Comparison of ENCODE assay signal across 24 cellular contexts in genomic region chr1:203186091-203186445, GRCh38. TPM values are rescaled to one million over a fixed set of nuclear protein-coding genes. Genes with fewer than 3 reads are reported as not detected.
DNase-seq lines count a peak whose midpoint lies in the region; ATAC-seq and TF ChIP-seq lines count a peak whose summit lies in the region.
"Had no signal": no experiment of that assay in that cellular context is flagged by ENCODE, and none has a peak within 500 bp of the region (broad histone marks: within the 10 kb centered on the region; RNA-seq: fewer than 3 reads in every experiment).

No MANE protein-coding gene starts in this region.

- no TSS peak for BruUV-seq in PC-3 (replicated peaks; lab: Mats Ljungman, UMichigan)

- POLR2A ChIA-PET in activated CD8-positive, alpha-beta T cell treated with anti-CD3 and anti-CD28 coated beads, Interleukin-2, amount 10 ng/mL, durations not matched to agents 7 days and 5 days (lab: Charles Lee), result no interaction called here
- POLR2A ChIA-PET in PC-3 (lab: Charles Lee; ENCODE audit: unreplicated experiment), result no interaction called here

- H3K27ac ChIP-seq in cingulate gyrus (ENCODE audit: low read depth, low read length), result peak overlapping the region; percentile 87
- H3K27ac ChIP-seq in lower lobe of right lung, result peak overlapping the region; percentile 31
- H3K27ac ChIP-seq in substantia nigra (ENCODE audit: low read depth, low read length, poor library complexity, severe bottlenecking), result peak overlapping the region; percentile 36
- H3K27ac ChIP-seq in MM.1S (ENCODE audit: low read length), result no peak overlapping the region
- H3K27ac ChIP-seq in PC-3 (ENCODE audit: low read length), result no peak overlapping the region
- H3K27ac ChIP-seq: KMS-11, SJCRH30 had no signal

- H3K9me3 Mint-ChIP-seq in activated CD8-positive, alpha-beta T cell treated with anti-CD3 and anti-CD28 coated beads, Interleukin-2, amount 10 ng/mL, durations not matched to agents 7 days and 5 days (ENCODE audit: insufficient read depth), result no peaks in the 10 kb centered on the region
- H3K9me3 Mint-ChIP-seq: activated CD4-positive, alpha-beta memory T cell treated with anti-CD3 and anti-CD28 coated beads for 36 hours; activated T-helper 2 cell treated with anti-CD3 and anti-CD28 coated beads, Interferon-gamma antibody, Interleukin-2, Interleukin-4, amounts not matched to agents 10 μg/mL and 5 μg/mL and 100 μg/mL, durations not matched to agents 14 hours and 24 hours and 36 hours; stimulated activated naive CD8-positive, alpha-beta T cell treated with anti-CD3 and anti-CD28 coated beads, Interleukin-15, Interleukin-2, amounts not matched to agents 100 ng/mL and 50 ng/mL, for 24 hours had no signal

- CTCF ChIA-PET in activated CD8-positive, alpha-beta T cell treated with anti-CD3 and anti-CD28 coated beads, Interleukin-2, amount 10 ng/mL, durations not matched to agents 7 days and 5 days (lab: Charles Lee), result no interaction called here
- CTCF ChIA-PET in PC-3 (lab: Charles Lee), result no interaction called here

- no peaks in the 10 kb centered on the region for H3K9me2 ChIP-seq in MM.1S (replicated peaks; ENCODE audit: insufficient read depth, low read length)
- no peaks in the 10 kb centered on the region for H3K9me2 ChIP-seq in PC-3 (replicated peaks; ENCODE audit: low read length)

- peaks cover 4% of the 10 kb centered on the region for H3K4me1 Mint-ChIP-seq in activated CD8-positive, alpha-beta T cell treated with anti-CD3 and anti-CD28 coated beads, Interleukin-2, amount 10 ng/mL, durations not matched to agents 7 days and 5 days (ENCODE audit: low read depth)

- TF ChIP-seq POLR2A in NB4 (IDR thresholded peaks at IDR 0.05; ENCODE audit: extremely low read depth, insufficient read length), result no peak

- H3F3A ChIP-seq in MM.1S (ENCODE audit: insufficient read depth, low read length) (no peaks in the 10 kb centered on the region), PC-3 (ENCODE audit: low read length, unreplicated experiment) (no peaks in the 10 kb centered on the region)

- no peak overlapping the region for H2AFZ ChIP-seq in MM.1S (ENCODE audit: low read length)
- no peak overlapping the region for H2AFZ ChIP-seq in PC-3 (ENCODE audit: low read length)

- ATAC-seq in lower lobe of right lung (peak in 1 of 2 donors; percentile 27), PC-3 (no peak)
- ATAC-seq in activated CD8-positive, alpha-beta T cell treated with anti-CD3 and anti-CD28 coated beads, Interleukin-2, amount 10 ng/mL, durations not matched to agents 7 days and 5 days, result no peak
- ATAC-seq: activated CD4-positive, CD25-positive, alpha-beta regulatory T cell treated with anti-CD3 and anti-CD28 coated beads, Interleukin-2, amount 50 U/mL, for 24 hours had no signal

- TF ChIP-seq CTCF in NB4 (IDR thresholded peaks at IDR 0.05; ENCODE audit: low read depth, low read length) (no peak), lower lobe of right lung (IDR thresholded peaks at IDR 0.05) (no peak), MM.1S (IDR thresholded peaks at IDR 0.05; ENCODE audit: low read length) (no peak), PC-3 (conservative IDR thresholded peaks at IDR 0.05; ENCODE audit: low read depth, low read length) (no peak)

- H3K4me2 ChIP-seq in MM.1S (ENCODE audit: low read depth, low read length) (no peak overlapping the region), PC-3 (ENCODE audit: low read length) (no peak overlapping the region)
- H3K4me2 ChIP-seq: KMS-11 had no signal

- intact Hi-C loops in lower lobe of right lung (cut with DNase I), result no loop called here
- intact Hi-C loops in PC-3 (cut with micrococcal nuclease), result no loop called here

- H3K4me3 Mint-ChIP-seq in activated CD8-positive, alpha-beta T cell treated with anti-CD3 and anti-CD28 coated beads, Interleukin-2, amount 10 ng/mL, durations not matched to agents 7 days and 5 days, result no peak overlapping the region
- H3K4me3 Mint-ChIP-seq: activated CD4-positive, alpha-beta memory T cell treated with anti-CD3 and anti-CD28 coated beads for 36 hours; activated naive CD8-positive, alpha-beta T cell; stimulated activated naive CD8-positive, alpha-beta T cell treated with anti-CD3 and anti-CD28 coated beads, Interleukin-15, Interleukin-2, amounts not matched to agents 100 ng/mL and 50 ng/mL, for 24 hours had no signal

- H3K79me2 ChIP-seq in MM.1S (ENCODE audit: low read length) (no peaks in the 10 kb centered on the region), PC-3 (ENCODE audit: low read length) (no peaks in the 10 kb centered on the region)

- H3K9ac ChIP-seq in MM.1S (ENCODE audit: low read length) (no peak overlapping the region), PC-3 (ENCODE audit: low read length) (no peak overlapping the region)
- H3K9ac ChIP-seq: KMS-11 had no signal

- H3K9me3 ChIP-seq in lower lobe of right lung, result no peaks in the 10 kb centered on the region
- H3K9me3 ChIP-seq in MM.1S (replicated peaks; ENCODE audit: insufficient read depth, low read length), result no peaks in the 10 kb centered on the region
- H3K9me3 ChIP-seq in PC-3 (ENCODE audit: low read length), result no peaks in the 10 kb centered on the region
- H3K9me3 ChIP-seq: SJCRH30, tibial nerve had no signal

- no peaks in the 10 kb centered on the region for H3K36me3 Mint-ChIP-seq in activated CD8-positive, alpha-beta T cell treated with anti-CD3 and anti-CD28 coated beads, Interleukin-2, amount 10 ng/mL, durations not matched to agents 7 days and 5 days (ENCODE audit: low read depth)
- H3K36me3 Mint-ChIP-seq: activated CD4-positive, alpha-beta memory T cell treated with anti-CD3 and anti-CD28 coated beads for 36 hours; activated naive CD8-positive, alpha-beta T cell had no signal

- no peaks in the 10 kb centered on the region for H3K36me3 ChIP-seq in lower lobe of right lung
- no peaks in the 10 kb centered on the region for H3K36me3 ChIP-seq in MM.1S (replicated peaks; ENCODE audit: insufficient read depth, low read length)
- H3K36me3 ChIP-seq in PC-3 (ENCODE audit: low read depth, low read length), result no peaks in the 10 kb centered on the region
- H3K36me3 ChIP-seq: SJCRH30, tibial nerve had no signal

- H3K4me1 ChIP-seq in lower lobe of right lung, result peaks cover 14% of the 10 kb centered on the region
- H3K4me1 ChIP-seq in MM.1S (ENCODE audit: low read length), result no peaks in the 10 kb centered on the region
- no peaks in the 10 kb centered on the region for H3K4me1 ChIP-seq in PC-3 (ENCODE audit: insufficient read depth, low read length)

- no peaks in the 10 kb centered on the region for H4K20me1 ChIP-seq in MM.1S (ENCODE audit: insufficient read depth, low read length)
- H4K20me1 ChIP-seq in PC-3 (ENCODE audit: low read length), result no peaks in the 10 kb centered on the region

- H3K27me3 ChIP-seq in lower lobe of right lung (ENCODE audit: low read depth) (no peaks in the 10 kb centered on the region), MM.1S (replicated peaks; ENCODE audit: insufficient read depth, low read length) (no peaks in the 10 kb centered on the region), PC-3 (ENCODE audit: low read length) (peaks cover 19% of the 10 kb centered on the region; the same call in 1 of the 2 replicates)
- H3K27me3 ChIP-seq: SJCRH30, tibial nerve had no signal

- H3K4me3 ChIP-seq in NB4 (ENCODE audit: low read depth, low read length), result peak overlapping the region; percentile 39
- no peak overlapping the region for H3K4me3 ChIP-seq in lower lobe of right lung
- H3K4me3 ChIP-seq in MM.1S (ENCODE audit: low read length), result no peak overlapping the region
- H3K4me3 ChIP-seq in PC-3 (ENCODE audit: low read length), result no peak overlapping the region
- H3K4me3 ChIP-seq: SJCRH30, tibial nerve had no signal

- no peak overlapping the region for H3K27ac Mint-ChIP-seq in activated CD8-positive, alpha-beta T cell treated with anti-CD3 and anti-CD28 coated beads, Interleukin-2, amount 10 ng/mL, durations not matched to agents 7 days and 5 days
- H3K27ac Mint-ChIP-seq: activated CD4-positive, alpha-beta memory T cell treated with anti-CD3 and anti-CD28 coated beads for 36 hours; activated naive CD8-positive, alpha-beta T cell; activated T-helper 2 cell treated with anti-CD3 and anti-CD28 coated beads, Interferon-gamma antibody, Interleukin-2, Interleukin-4, amounts not matched to agents 10 μg/mL and 5 μg/mL and 100 μg/mL, durations not matched to agents 14 hours and 24 hours and 36 hours; stimulated activated naive CD8-positive, alpha-beta T cell treated with anti-CD3 and anti-CD28 coated beads, Interleukin-15, Interleukin-2, amounts not matched to agents 100 ng/mL and 50 ng/mL, for 24 hours had no signal

- H3K27me3 Mint-ChIP-seq in activated CD8-positive, alpha-beta T cell treated with anti-CD3 and anti-CD28 coated beads, Interleukin-2, amount 10 ng/mL, durations not matched to agents 7 days and 5 days (ENCODE audit: low read depth), result peaks cover 27% of the 10 kb centered on the region
- H3K27me3 Mint-ChIP-seq: activated naive CD8-positive, alpha-beta T cell had no signal

- no peak for DNase-seq in NB4 (ENCODE audit: low read depth)
- DNase-seq in lower lobe of right lung, result no peak
- no peak for DNase-seq in substantia nigra (lab: John Stamatoyannopoulos, UW)
- no peak for DNase-seq in MM.1S
- no peak for DNase-seq in NCI-H1436 treated with DMSO at 0.1 percent for 48 hours (lab: John Stamatoyannopoulos, UW)
- no peak for DNase-seq in activated CD8-positive, alpha-beta T cell treated with anti-CD3 and anti-CD28 coated beads, Interleukin-2, amount 10 ng/mL, durations not matched to agents 7 days and 5 days
- no peak for DNase-seq in PC-3
- DNase-seq: activated CD4-positive, alpha-beta memory T cell treated with anti-CD3 and anti-CD28 coated beads for 36 hours; COR-L47; DND-41; islet precursor cell; NCI-H1436; NCI-H748 treated with DMSO at 0.1 percent for 48 hours; SJCRH30 had no signal

RNA-seq across cellular contexts. Expression of gene CHI3L1, which starts 0.4 kb away (rescaled TPM):
- 22.2 TPM for total RNA-seq in lower lobe of right lung
- total RNA-seq in activated CD8-positive, alpha-beta T cell treated with anti-CD3 and anti-CD28 coated beads, Interleukin-2, amount 10 ng/mL, durations not matched to agents 7 days and 5 days, result not detected
- not detected in 2 replicates for total RNA-seq in PC-3 (2014; rRNA removed)
- total RNA-seq: activated CD4-positive, alpha-beta memory T cell treated with anti-CD3 and anti-CD28 coated beads for 36 hours; activated T-helper 2 cell treated with anti-CD3 and anti-CD28 coated beads, Interferon-gamma antibody, Interleukin-2, Interleukin-4, amounts not matched to agents 10 μg/mL and 5 μg/mL and 100 μg/mL, durations not matched to agents 14 hours and 24 hours and 36 hours; SJCRH30 had no signal

RNA-seq across cellular contexts. Expression of gene MYBPH, which starts 10.4 kb away (rescaled TPM):
- total RNA-seq in lower lobe of right lung, result not detected
- not detected for total RNA-seq in activated CD8-positive, alpha-beta T cell treated with anti-CD3 and anti-CD28 coated beads, Interleukin-2, amount 10 ng/mL, durations not matched to agents 7 days and 5 days
- total RNA-seq in PC-3 (2014; rRNA removed), result not detected in 2 replicates
- total RNA-seq: activated CD4-positive, alpha-beta memory T cell treated with anti-CD3 and anti-CD28 coated beads for 36 hours; activated T-helper 2 cell treated with anti-CD3 and anti-CD28 coated beads, Interferon-gamma antibody, Interleukin-2, Interleukin-4, amounts not matched to agents 10 μg/mL and 5 μg/mL and 100 μg/mL, durations not matched to agents 14 hours and 24 hours and 36 hours; lower leg skin; mucosa of gallbladder; posterior vena cava; tibial nerve had no signal

RNA-seq across cellular contexts. Expression of gene CHIT1, which starts 43.4 kb away (rescaled TPM):
- 225 TPM for total RNA-seq in lower lobe of right lung
- total RNA-seq in activated CD8-positive, alpha-beta T cell treated with anti-CD3 and anti-CD28 coated beads, Interleukin-2, amount 10 ng/mL, durations not matched to agents 7 days and 5 days, result under 1 TPM; 0.39 to 0.50 TPM
- 0.06 TPM in 1 of 2 replicates, not detected in the other for total RNA-seq in PC-3 (2014; rRNA removed)

RNA-seq across cellular contexts. Expression of gene ADORA1, which starts 58.5 kb away (rescaled TPM):
- total RNA-seq in lower lobe of right lung (4.1 TPM), PC-3 (2014; rRNA removed) (1.4 and 3.9 TPM in 2 replicates)
- not detected for total RNA-seq in activated CD8-positive, alpha-beta T cell treated with anti-CD3 and anti-CD28 coated beads, Interleukin-2, amount 10 ng/mL, durations not matched to agents 7 days and 5 days
- total RNA-seq: activated CD4-positive, alpha-beta memory T cell treated with anti-CD3 and anti-CD28 coated beads for 36 hours; activated T-helper 2 cell treated with anti-CD3 and anti-CD28 coated beads, Interferon-gamma antibody, Interleukin-2, Interleukin-4, amounts not matched to agents 10 μg/mL and 5 μg/mL and 100 μg/mL, durations not matched to agents 14 hours and 24 hours and 36 hours had no signal

Comparison
In these comparisons a context has a peak if more than half of its experiments do, and no peak if none do; other contexts are left out.
1. H3K27ac ChIP-seq: peak in cingulate gyrus (single experiment), lower lobe of right lung (single experiment) and substantia nigra (single experiment); none in MM.1S (single experiment) and PC-3 (single experiment).
2. RNA of gene CHI3L1, which starts 0.4 kb away (total RNA-seq): 22.2 TPM in lower lobe of right lung (single experiment); not detected in activated CD8-positive, alpha-beta T cell treated with anti-CD3 and anti-CD28 coated beads, Interleukin-2, amount 10 ng/mL, durations not matched to agents 7 days and 5 days and not detected in PC-3; every median in the first group is over 10 times any median in the second.
3. RNA of gene CHIT1, which starts 43.4 kb away (total RNA-seq): 225 TPM in lower lobe of right lung (single experiment); 0.39 to 0.50 TPM in activated CD8-positive, alpha-beta T cell treated with anti-CD3 and anti-CD28 coated beads, Interleukin-2, amount 10 ng/mL, durations not matched to agents 7 days and 5 days and 0.06 TPM in PC-3; every median in the first group is over 100 times any median in the second.